28 cellular contexts compared by ENCODE assay signal in genomic region chr6:42195415-42195814, GRCh38. TPM values are rescaled to one million over a fixed set of nuclear protein-coding genes. Genes with fewer than 3 reads are reported as not detected.
DNase-seq lines count a peak whose midpoint lies in the region; ATAC-seq and TF ChIP-seq lines count a peak whose summit lies in the region.
"Had no signal": no experiment of that assay in that cellular context is flagged by ENCODE, and none has a peak within 500 bp of the region (broad histone marks: within the 10 kb centered on the region; RNA-seq: fewer than 3 reads in every experiment).

No MANE protein-coding gene starts in this region.

- no peak overlapping the region for H3K4me3 Mint-ChIP-seq in stimulated activated naive B cell treated with anti-CD40 and anti-IgM and Interleukin-4, amounts not matched to agents 10 μg/mL and 1 μg/mL and 100 μg/mL, for 72 hours
- H3K4me3 Mint-ChIP-seq in type B pancreatic cell (no peak overlapping the region), glutamatergic neuron (ENCODE audit: unreplicated experiment) (no peak overlapping the region)
- H3K4me3 Mint-ChIP-seq: CD8-positive, alpha-beta memory T cell; H9; T-cell; T-helper 2 cell treated with Interferon-gamma antibody and Interleukin-4, amounts not matched to agents 5 μg/mL and 100 μg/mL, for 36 hours had no signal

- H3K9me3 ChIP-seq in DOHH2 (ENCODE audit: control insufficient read depth, insufficient read depth, low read length) = no peaks in the 10 kb centered on the region
- H3K9me3 ChIP-seq in SU-DHL-6 (ENCODE audit: insufficient read depth, low read length) = no peaks in the 10 kb centered on the region
- H3K9me3 ChIP-seq: A549, SJCRH30 had no signal

- H3K27ac ChIP-seq in DOHH2 (ENCODE audit: low read depth, low read length) (peak overlapping the region; percentile 59), SU-DHL-6 (ENCODE audit: low read depth, low read length) (0 out of 2 replicates have a peak overlapping the region, but pooled peaks have one; percentile 7)
- H3K27ac ChIP-seq: C4-2B, GM23248, KMS-11, SJCRH30 had no signal

- H3K27me3 ChIP-seq in DOHH2 (ENCODE audit: control insufficient read depth, low read length) = no peaks in the 10 kb centered on the region
- H3K27me3 ChIP-seq in SU-DHL-6 (ENCODE audit: low read length) = no peaks in the 10 kb centered on the region
- H3K27me3 ChIP-seq: SJCRH30 had no signal

- H2AFZ ChIP-seq in SU-DHL-6 (ENCODE audit: low read depth, low read length, severe bottlenecking) = peak overlapping the region; percentile 3
- H2AFZ ChIP-seq: GM23248 had no signal

- no peak overlapping the region for H3K9ac ChIP-seq in SU-DHL-6 (ENCODE audit: low read length)
- H3K9ac ChIP-seq: GM23248, KMS-11 had no signal

- H4K20me1 ChIP-seq in DOHH2 (ENCODE audit: control insufficient read depth, insufficient read depth, low read depth, low read length) (no peaks in the 10 kb centered on the region), SU-DHL-6 (ENCODE audit: low read depth, low read length) (no peaks in the 10 kb centered on the region)

- H3K4me3 ChIP-seq in DOHH2 (ENCODE audit: low read length) = peak overlapping the region; percentile 25
- no peak overlapping the region for H3K4me3 ChIP-seq in SU-DHL-6 (ENCODE audit: insufficient read depth, low read length, poor library complexity, severe bottlenecking)
- H3K4me3 ChIP-seq: A549, GM23248, SJCRH30 had no signal

- H3K4me1 ChIP-seq in DOHH2 (ENCODE audit: control insufficient read depth, low read length) = peaks cover 34% of the 10 kb centered on the region

- H3K4me1 Mint-ChIP-seq in stimulated activated naive B cell treated with anti-CD40 and anti-IgM and Interleukin-4, amounts not matched to agents 10 μg/mL and 1 μg/mL and 100 μg/mL, for 72 hours = peaks cover 4 to 6% of the 10 kb centered on the region in 2 donors
- H3K4me1 Mint-ChIP-seq in type B pancreatic cell (ENCODE audit: unreplicated experiment) (peaks cover 8% of the 10 kb centered on the region), glutamatergic neuron (ENCODE audit: low read depth, unreplicated experiment) (peaks cover 7% of the 10 kb centered on the region)

- peaks cover 0 to 4% of the 10 kb centered on the region in 2 donors for H3K9me3 Mint-ChIP-seq in stimulated activated naive B cell treated with anti-CD40 and anti-IgM and Interleukin-4, amounts not matched to agents 10 μg/mL and 1 μg/mL and 100 μg/mL, for 72 hours
- H3K9me3 Mint-ChIP-seq in type B pancreatic cell = peaks cover 4% of the 10 kb centered on the region
- peaks cover under 1% of the 10 kb centered on the region for H3K9me3 Mint-ChIP-seq in glutamatergic neuron (ENCODE audit: unreplicated experiment)
- H3K9me3 Mint-ChIP-seq: H9; T-helper 2 cell treated with Interferon-gamma antibody and Interleukin-4, amounts not matched to agents 5 μg/mL and 100 μg/mL, for 36 hours had no signal

- H3K79me2 ChIP-seq in DOHH2 (ENCODE audit: control insufficient read depth, low read length) = no peaks in the 10 kb centered on the region
- no peaks in the 10 kb centered on the region for H3K79me2 ChIP-seq in SU-DHL-6 (ENCODE audit: insufficient read depth, low read length)

- DNase-seq in MV-4-11 (lab: John Stamatoyannopoulos, UW) = peak; percentile 47
- DNase-seq in stimulated activated naive B cell treated with anti-CD40 and anti-IgM and Interleukin-4, amounts not matched to agents 10 μg/mL and 1 μg/mL and 100 μg/mL, for 72 hours = no peak
- DNase-seq in type B pancreatic cell (ENCODE audit: extremely low spot score, unreplicated experiment) = no peak
- DNase-seq in SW480 (ENCODE audit: low spot score) = no peak
- no peak for DNase-seq in glutamatergic neuron
- DNase-seq: AML-193; CD8-positive, alpha-beta memory T cell; DMS 273 treated with DMSO at 0.1 percent for 48 hours; DMS79; GF-D8; GM23248; H9; MM.1S; NCI-H1105; NCI-H1436 treated with DMSO at 0.1 percent for 48 hours; NCI-H187 treated with DMSO at 0.1 percent for 48 hours; NCI-H2171 treated with DMSO at 0.1 percent for 48 hours; NCI-H524; NCI-H774; SJCRH30; T-cell had no signal

- ATAC-seq in stimulated activated naive B cell treated with anti-CD40 and anti-IgM and Interleukin-4, amounts not matched to agents 10 μg/mL and 1 μg/mL and 100 μg/mL, for 72 hours (replicated peaks) = peak; percentile 45 to 46
- ATAC-seq: A549, SK-N-SH treated with all-trans-retinoic acid at 6 μM for 48 hours, T-cell had no signal

- no peaks in the 10 kb centered on the region for H3K27me3 Mint-ChIP-seq in stimulated activated naive B cell treated with anti-CD40 and anti-IgM and Interleukin-4, amounts not matched to agents 10 μg/mL and 1 μg/mL and 100 μg/mL, for 72 hours
- H3K27me3 Mint-ChIP-seq in type B pancreatic cell = no peaks in the 10 kb centered on the region
- H3K27me3 Mint-ChIP-seq in glutamatergic neuron (ENCODE audit: unreplicated experiment) = peaks cover 3% of the 10 kb centered on the region
- H3K27me3 Mint-ChIP-seq: CD8-positive, alpha-beta memory T cell; T-cell had no signal

- H3F3A ChIP-seq in DOHH2 (ENCODE audit: control insufficient read depth, insufficient read depth) (peaks cover 8% of the 10 kb centered on the region), SU-DHL-6 (ENCODE audit: insufficient read depth) (0 out of 2 replicates have a peak, but pooled peaks cover 6% of the 10 kb centered on the region)

- H3K4me2 ChIP-seq in DOHH2 (ENCODE audit: low read length) (peak overlapping the region; percentile 27), SU-DHL-6 (ENCODE audit: low read depth, low read length, poor library complexity, severe bottlenecking) (no peak overlapping the region)
- H3K4me2 ChIP-seq: A549, KMS-11 had no signal

- peaks cover 19 to 27% of the 10 kb centered on the region in 2 donors for H3K36me3 Mint-ChIP-seq in stimulated activated naive B cell treated with anti-CD40 and anti-IgM and Interleukin-4, amounts not matched to agents 10 μg/mL and 1 μg/mL and 100 μg/mL, for 72 hours
- peaks cover 5% of the 10 kb centered on the region for H3K36me3 Mint-ChIP-seq in type B pancreatic cell
- H3K36me3 Mint-ChIP-seq in glutamatergic neuron (ENCODE audit: unreplicated experiment) = peaks cover 5% of the 10 kb centered on the region

- no peaks in the 10 kb centered on the region for H3K9me2 ChIP-seq in DOHH2 (replicated peaks; ENCODE audit: control insufficient read depth, low read length)
- no peaks in the 10 kb centered on the region for H3K9me2 ChIP-seq in SU-DHL-6 (replicated peaks; ENCODE audit: insufficient read depth, low read length)

- H3K27ac Mint-ChIP-seq in stimulated activated naive B cell treated with anti-CD40 and anti-IgM and Interleukin-4, amounts not matched to agents 10 μg/mL and 1 μg/mL and 100 μg/mL, for 72 hours = no peak overlapping the region
- H3K27ac Mint-ChIP-seq in type B pancreatic cell = no peak overlapping the region
- no peak overlapping the region for H3K27ac Mint-ChIP-seq in glutamatergic neuron (ENCODE audit: unreplicated experiment)
- H3K27ac Mint-ChIP-seq: H9; T-cell; T-helper 2 cell treated with Interferon-gamma antibody and Interleukin-4, amounts not matched to agents 5 μg/mL and 100 μg/mL, for 36 hours had no signal

- TF ChIP-seq CTCF in DOHH2 (IDR thresholded peaks at IDR 0.05; ENCODE audit: low read depth, low read length, poor library complexity, severe bottlenecking) (no peak), SU-DHL-6 (IDR thresholded peaks at IDR 0.05; ENCODE audit: insufficient read depth, low read length, poor library complexity, severe bottlenecking) (no peak), type B pancreatic cell (conservative IDR thresholded peaks at IDR 0.05) (no peak), glutamatergic neuron (IDR thresholded peaks at IDR 0.05; ENCODE audit: partially characterized antibody, unreplicated experiment) (no peak)

- H3K36me3 ChIP-seq in DOHH2 (ENCODE audit: control insufficient read depth, low read length) (peaks cover 9% of the 10 kb centered on the region; the same call in 1 of the 2 replicates), SU-DHL-6 (ENCODE audit: low read length) (no peaks in the 10 kb centered on the region)
- H3K36me3 ChIP-seq: SJCRH30 had no signal

RNA-seq across cellular contexts. Expression of gene GUCA1B, which starts 0.7 kb away (rescaled TPM):
- total RNA-seq in type B pancreatic cell (ENCODE audit: low replicate concordance) (0.67 and 1.1 TPM in 2 replicates), glutamatergic neuron (ENCODE audit: unreplicated experiment) (3.1 TPM)

RNA-seq across cellular contexts. Expression of gene MRPS10, which starts 22.2 kb away (rescaled TPM):
- total RNA-seq in type B pancreatic cell (ENCODE audit: low replicate concordance) = 27.3 and 29.0 TPM in 2 replicates
- total RNA-seq in glutamatergic neuron (ENCODE audit: unreplicated experiment) = 25.9 TPM

RNA-seq across cellular contexts. Expression of gene GUCA1A, which starts 22.3 kb away (rescaled TPM):
- total RNA-seq in type B pancreatic cell (ENCODE audit: low replicate concordance) = 0.41 and 0.57 TPM in 2 replicates
- total RNA-seq in glutamatergic neuron (ENCODE audit: unreplicated experiment) = 2.2 TPM
- total RNA-seq: CD8-positive, alpha-beta memory T cell; GM23248; SJCRH30; T-cell had no signal

RNA-seq across cellular contexts. Expression of gene C6orf132, which starts 53.0 kb away (rescaled TPM):
- total RNA-seq in type B pancreatic cell (ENCODE audit: low replicate concordance) = 22.9 and 56.4 TPM in 2 replicates
- total RNA-seq in glutamatergic neuron (ENCODE audit: unreplicated experiment) = 0.25 TPM
- total RNA-seq: SJCRH30 had no signal
